ENCODE assay signal across 14 cellular contexts in the genomic region with DNA sequence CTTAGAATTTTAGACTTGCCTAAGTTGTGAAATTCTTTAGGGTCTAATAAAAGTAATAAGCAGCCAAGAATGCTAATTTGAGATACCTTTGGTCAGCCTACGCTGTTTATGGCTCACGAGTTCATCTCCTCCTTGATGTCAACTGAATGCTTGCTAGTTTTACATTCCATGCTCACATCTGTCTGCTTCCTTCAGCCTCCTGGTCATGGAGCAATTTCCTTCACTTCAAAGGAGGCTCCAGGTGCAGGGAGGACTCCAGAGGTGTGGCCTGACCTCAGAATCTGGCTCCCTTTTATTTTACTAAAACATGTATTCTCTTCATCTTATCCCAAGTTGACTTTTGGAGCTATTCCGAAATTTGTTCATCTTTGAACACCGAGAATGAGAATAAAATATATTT. TPM values are rescaled to one million over a fixed set of nuclear protein-coding genes. Genes with fewer than 3 reads are reported as not detected.
DNase-seq lines count a peak whose midpoint lies in the region; ATAC-seq and TF ChIP-seq lines count a peak whose summit lies in the region.
"Had no signal": no experiment of that assay in that cellular context is flagged by ENCODE, and none has a peak within 500 bp of the region (broad histone marks: within the 10 kb centered on the region; RNA-seq: fewer than 3 reads in every experiment).

No MANE protein-coding gene starts in this region.

- H3K4me1 ChIP-seq in Caco-2 (peaks cover 21% of the 10 kb centered on the region), body of pancreas (peaks cover 29% of the 10 kb centered on the region), smooth muscle cell (ENCODE audit: low read depth) (no peaks in the 10 kb centered on the region)
- H3K4me1 ChIP-seq: prostate gland had no signal

- CTCF ChIA-PET in Caco-2 (lab: Charles Lee) = no interaction called here

- H3K36me3 Mint-ChIP-seq in Caco-2 (ENCODE audit: insufficient read depth, unreplicated experiment) = no peaks in the 10 kb centered on the region

- H3K9me3 Mint-ChIP-seq in Caco-2 (ENCODE audit: unreplicated experiment) = no peaks in the 10 kb centered on the region

- peak; percentile 63 for DNase-seq in Caco-2
- DNase-seq in body of pancreas = peak in 2 of 4 donors; percentile 31 to 60
- DNase-seq in left colon = no peak
- no peak for DNase-seq in cerebellar cortex (ENCODE audit: low spot score)
- DNase-seq in smooth muscle cell (lab: John Stamatoyannopoulos, UW; ENCODE audit: unreplicated experiment) = no peak
- DNase-seq in SKM-1 (lab: John Stamatoyannopoulos, UW; ENCODE audit: unreplicated experiment) = no peak
- DNase-seq: heart left ventricle, left ventricle myocardium inferior, substantia nigra had no signal

- TF ChIP-seq EP300 in Ishikawa (IDR thresholded peaks at IDR 0.05; ENCODE audit: borderline replicate concordance) = no peak

- peaks cover 4% of the 10 kb centered on the region for H3F3A ChIP-seq in smooth muscle cell (ENCODE audit: low read depth)

- H3K36me3 ChIP-seq in Caco-2 (ENCODE audit: control insufficient read depth, insufficient read depth, low read length) = no peaks in the 10 kb centered on the region
- H3K36me3 ChIP-seq in body of pancreas (replicated peaks in 1 of 2; ENCODE audit: insufficient read depth in 1 of 2, low read depth in 2 of 2) = no peaks in the 10 kb centered on the region
- H3K36me3 ChIP-seq in smooth muscle cell (ENCODE audit: low read depth) = no peaks in the 10 kb centered on the region
- H3K36me3 ChIP-seq: cardiac muscle cell, heart left ventricle, left ventricle myocardium inferior, prostate gland had no signal

- TF ChIP-seq CTCF in Caco-2 (IDR thresholded peaks at IDR 0.05; ENCODE audit: insufficient read depth in 1 of 2, low read depth in 1 of 2, low read length in 1 of 2, severe bottlenecking in 1 of 2, unreplicated experiment in 1 of 2) = peak; percentile 46
- TF ChIP-seq CTCF in body of pancreas (IDR thresholded peaks at IDR 0.05) = peak in 4 of 7 experiments; percentile 28 to 65 (median 40)
- no peak for TF ChIP-seq CTCF in smooth muscle cell (IDR thresholded peaks at IDR 0.05; ENCODE audit: borderline replicate concordance, insufficient read depth, poor library complexity, severe bottlenecking)

- no peak overlapping the region for H3K4me2 ChIP-seq in smooth muscle cell

- no peaks in the 10 kb centered on the region for H4K20me1 ChIP-seq in smooth muscle cell (ENCODE audit: low read depth)

- TF ChIP-seq POLR2A in body of pancreas (IDR thresholded peaks at IDR 0.05) = no peak
- TF ChIP-seq POLR2A in GM18505 (IDR thresholded peaks at IDR 0.05; ENCODE audit: borderline replicate concordance, extremely low read depth, insufficient read depth, insufficient read length) = no peak

- no peak overlapping the region for H3K4me3 Mint-ChIP-seq in Caco-2 (ENCODE audit: unreplicated experiment)

- 93 to 97% methylated on average over 4 of the region's 4 CpGs for WGBS in body of pancreas, 2 donors
- WGBS in smooth muscle cell (ENCODE audit: low lambda C conversion rate) = 83% methylated on average over 4 of the region's 4 CpGs

- H3K4me3 ChIP-seq in Caco-2 (ENCODE audit: low read depth, low read length) (no peak overlapping the region), body of pancreas (no peak overlapping the region), smooth muscle cell (no peak overlapping the region)
- H3K4me3 ChIP-seq: cardiac muscle cell, heart left ventricle, left ventricle myocardium inferior, prostate gland had no signal

- BruUV-seq in Caco-2 (replicated peaks; lab: Mats Ljungman, UMichigan) = no TSS peak

- H3K27me3 ChIP-seq in Caco-2 (replicated peaks; ENCODE audit: control insufficient read depth, insufficient read depth, low read length) (no peaks in the 10 kb centered on the region), body of pancreas (no peaks in the 10 kb centered on the region), smooth muscle cell (ENCODE audit: low read depth) (no peaks in the 10 kb centered on the region)
- H3K27me3 ChIP-seq: cardiac muscle cell, heart left ventricle had no signal

- H3K4me1 Mint-ChIP-seq in Caco-2 (ENCODE audit: low read depth, unreplicated experiment) = no peaks in the 10 kb centered on the region

- H3K27ac Mint-ChIP-seq in Caco-2 (ENCODE audit: unreplicated experiment) = no peak overlapping the region

- H3K27ac ChIP-seq in body of pancreas = peak overlapping the region in 1 of 4 donors; percentile 61
- H3K27ac ChIP-seq in smooth muscle cell (ENCODE audit: low read depth) = no peak overlapping the region
- H3K27ac ChIP-seq: cardiac muscle cell, heart left ventricle, left ventricle myocardium inferior, prostate gland, VCaP had no signal

- no peak overlapping the region for H3K9ac ChIP-seq in smooth muscle cell (ENCODE audit: low read depth)

- H3K79me2 ChIP-seq in smooth muscle cell (ENCODE audit: low read depth) = no peaks in the 10 kb centered on the region

- H3K27me3 Mint-ChIP-seq in Caco-2 (ENCODE audit: insufficient read depth, unreplicated experiment) = no peaks in the 10 kb centered on the region

- H3K9me3 ChIP-seq in Caco-2 (no peaks in the 10 kb centered on the region), body of pancreas (peaks cover 0 to 3% (median 0%) of the 10 kb centered on the region in 3 donors), smooth muscle cell (replicated peaks; ENCODE audit: low read depth) (no peaks in the 10 kb centered on the region)
- H3K9me3 ChIP-seq: left ventricle myocardium inferior, prostate gland had no signal

- ATAC-seq in body of pancreas (peak; percentile 46), left colon (peak; percentile 70), GM18505 (IDR thresholded peaks at IDR 0.05; ENCODE audit: unreplicated experiment) (no peak)
- ATAC-seq: heart left ventricle had no signal

- TF ChIP-seq RAD21 in Ishikawa (IDR thresholded peaks at IDR 0.05; ENCODE audit: low read depth) = peak; percentile 50

- no peak overlapping the region for H2AFZ ChIP-seq in smooth muscle cell (ENCODE audit: low read depth)

- POLR2A ChIA-PET in Caco-2 (lab: Charles Lee) = no interaction called here

- intact Hi-C loops in Caco-2 (cut with micrococcal nuclease; ENCODE audit: unreplicated experiment) (loop anchor here (1.0 to 10.0 kb wide), 4 partner anchors 38 to 599 kb away; no protein-coding TSS in a partner anchor), body of pancreas (cut with DNase I) (no loop called here), left colon (cut with DNase I, micrococcal nuclease) (no loop called here)

TF ChIP-seq in Ishikawa, 13 proteins besides CTCF, POLR2A, EP300 and RAD21:
- no peak for TF ChIP-seq TAF1 (IDR thresholded peaks at IDR 0.05; ENCODE audit: low read depth)
- TF ChIP-seq, protein P1, sequence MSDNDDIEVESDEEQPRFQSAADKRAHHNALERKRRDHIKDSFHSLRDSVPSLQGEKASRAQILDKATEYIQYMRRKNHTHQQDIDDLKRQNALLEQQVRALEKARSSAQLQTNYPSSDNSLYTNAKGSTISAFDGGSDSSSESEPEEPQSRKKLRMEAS (IDR thresholded peaks at IDR 0.05) = no peak
- TF ChIP-seq, protein P2, sequence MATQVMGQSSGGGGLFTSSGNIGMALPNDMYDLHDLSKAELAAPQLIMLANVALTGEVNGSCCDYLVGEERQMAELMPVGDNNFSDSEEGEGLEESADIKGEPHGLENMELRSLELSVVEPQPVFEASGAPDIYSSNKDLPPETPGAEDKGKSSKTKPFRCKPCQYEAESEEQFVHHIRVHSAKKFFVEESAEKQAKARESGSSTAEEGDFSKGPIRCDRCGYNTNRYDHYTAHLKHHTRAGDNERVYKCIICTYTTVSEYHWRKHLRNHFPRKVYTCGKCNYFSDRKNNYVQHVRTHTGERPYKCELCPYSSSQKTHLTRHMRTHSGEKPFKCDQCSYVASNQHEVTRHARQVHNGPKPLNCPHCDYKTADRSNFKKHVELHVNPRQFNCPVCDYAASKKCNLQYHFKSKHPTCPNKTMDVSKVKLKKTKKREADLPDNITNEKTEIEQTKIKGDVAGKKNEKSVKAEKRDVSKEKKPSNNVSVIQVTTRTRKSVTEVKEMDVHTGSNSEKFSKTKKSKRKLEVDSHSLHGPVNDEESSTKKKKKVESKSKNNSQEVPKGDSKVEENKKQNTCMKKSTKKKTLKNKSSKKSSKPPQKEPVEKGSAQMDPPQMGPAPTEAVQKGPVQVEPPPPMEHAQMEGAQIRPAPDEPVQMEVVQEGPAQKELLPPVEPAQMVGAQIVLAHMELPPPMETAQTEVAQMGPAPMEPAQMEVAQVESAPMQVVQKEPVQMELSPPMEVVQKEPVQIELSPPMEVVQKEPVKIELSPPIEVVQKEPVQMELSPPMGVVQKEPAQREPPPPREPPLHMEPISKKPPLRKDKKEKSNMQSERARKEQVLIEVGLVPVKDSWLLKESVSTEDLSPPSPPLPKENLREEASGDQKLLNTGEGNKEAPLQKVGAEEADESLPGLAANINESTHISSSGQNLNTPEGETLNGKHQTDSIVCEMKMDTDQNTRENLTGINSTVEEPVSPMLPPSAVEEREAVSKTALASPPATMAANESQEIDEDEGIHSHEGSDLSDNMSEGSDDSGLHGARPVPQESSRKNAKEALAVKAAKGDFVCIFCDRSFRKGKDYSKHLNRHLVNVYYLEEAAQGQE (IDR thresholded peaks at IDR 0.05; ENCODE audit: low read depth) = no peak
- TF ChIP-seq ZBTB7A (IDR thresholded peaks at IDR 0.05; ENCODE audit: low read depth) = no peak
- no peak for TF ChIP-seq NFIC (IDR thresholded peaks at IDR 0.05)
- TF ChIP-seq TCF12 (IDR thresholded peaks at IDR 0.05; ENCODE audit: low read depth) = no peak
- TF ChIP-seq CEBPB (IDR thresholded peaks at IDR 0.05) = no peak
- no peak for TF ChIP-seq TEAD4 (IDR thresholded peaks at IDR 0.05)
- TF ChIP-seq FOXM1 (IDR thresholded peaks at IDR 0.05; ENCODE audit: borderline replicate concordance, low read depth) = no peak
- TF ChIP-seq, protein P3, sequence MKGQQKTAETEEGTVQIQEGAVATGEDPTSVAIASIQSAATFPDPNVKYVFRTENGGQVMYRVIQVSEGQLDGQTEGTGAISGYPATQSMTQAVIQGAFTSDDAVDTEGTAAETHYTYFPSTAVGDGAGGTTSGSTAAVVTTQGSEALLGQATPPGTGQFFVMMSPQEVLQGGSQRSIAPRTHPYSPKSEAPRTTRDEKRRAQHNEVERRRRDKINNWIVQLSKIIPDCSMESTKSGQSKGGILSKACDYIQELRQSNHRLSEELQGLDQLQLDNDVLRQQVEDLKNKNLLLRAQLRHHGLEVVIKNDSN (IDR thresholded peaks at IDR 0.05) = no peak
- no peak for TF ChIP-seq YY1 (IDR thresholded peaks at IDR 0.05; ENCODE audit: low read depth)
- TF ChIP-seq EGR1 (IDR thresholded peaks at IDR 0.05) = no peak
- no peak for TF ChIP-seq CREB1 (IDR thresholded peaks at IDR 0.05; ENCODE audit: low read depth)

RNA-seq across cellular contexts. Expression of a gene that starts 23.3 kb away (rescaled TPM):
- total RNA-seq in Caco-2 (2022) (9.3 and 12.4 TPM in 2 replicates), body of pancreas (10 to 100 TPM; 15.2 to 17.1 TPM), left colon (10 to 100 TPM; 17.5 to 18.4 TPM), smooth muscle cell (4.3 and 4.6 TPM in 2 replicates)
- polyA plus RNA-seq in smooth muscle cell = 2.3 and 3.5 TPM in 2 replicates

Comparison
In these comparisons a context has a peak if more than half of its experiments do, and no peak if none do; other contexts are left out.
1. DNase-seq: peak in Caco-2 (2 of 2); none in left colon (0 of 2), cerebellar cortex (single experiment), smooth muscle cell (single experiment) and SKM-1 (single experiment).